ENCODE assay signal across 14 cellular contexts in the genomic region with DNA sequence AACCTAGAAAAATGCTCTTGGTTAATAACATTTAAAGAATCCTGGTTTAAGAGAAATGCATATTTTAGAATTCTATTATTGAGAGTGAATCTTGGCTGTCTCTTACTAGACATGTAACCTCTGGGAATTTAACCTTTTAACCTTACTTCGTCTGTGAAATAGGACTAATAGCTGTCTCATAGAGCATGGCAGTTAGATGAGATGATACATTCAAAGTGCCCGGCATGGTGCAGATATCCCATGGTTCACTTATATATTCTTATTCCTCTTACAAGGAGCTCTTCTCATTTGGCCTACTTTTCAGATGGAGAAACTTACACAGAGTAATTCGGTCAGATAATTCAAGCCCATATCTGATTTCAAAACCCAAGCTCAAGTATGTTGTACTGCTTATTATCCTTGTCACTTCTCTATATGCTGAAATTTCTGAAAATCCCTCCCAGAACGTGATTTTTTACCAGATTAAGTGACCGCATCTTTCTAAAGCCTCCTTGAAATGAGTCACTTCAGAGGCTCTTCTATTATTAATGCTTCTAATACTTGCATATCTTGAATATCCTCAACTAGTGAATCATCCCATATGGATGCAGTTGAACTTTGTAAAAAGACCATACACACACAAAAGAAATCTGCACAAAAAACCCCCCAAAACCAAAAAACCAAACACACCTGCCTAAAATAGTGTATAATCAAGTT. TPM values are rescaled to one million over a fixed set of nuclear protein-coding genes. Genes with fewer than 3 reads are reported as not detected.
DNase-seq lines count a peak whose midpoint lies in the region; ATAC-seq and TF ChIP-seq lines count a peak whose summit lies in the region.
"Had no signal": no experiment of that assay in that cellular context is flagged by ENCODE, and none has a peak within 500 bp of the region (broad histone marks: within the 10 kb centered on the region; RNA-seq: fewer than 3 reads in every experiment).

No MANE protein-coding gene starts in this region.

- peaks cover 37 to 40% of the 10 kb centered on the region in 2 donors for H3K4me1 Mint-ChIP-seq in natural killer cell
- peaks cover 28 to 33% of the 10 kb centered on the region in 2 donors for H3K4me1 Mint-ChIP-seq in natural killer cell treated with Interleukin-12 subunit alpha and Interleukin-12 subunit beta and Interleukin-15 and Interleukin-18, amount 100 ng/mL, for 72 hours (ENCODE audit: low read depth in 2 of 2)

- DNase-seq in natural killer cell (no peak), amniotic epithelial cell (ENCODE audit: low read depth) (peak; percentile 98), iris pigment epithelial cell (ENCODE audit: low read depth) (peak; percentile 96), HuH-7 (ENCODE audit: low spot score) (no peak), COR-L47 (lab: John Stamatoyannopoulos, UW) (no peak), NCI-H524 treated with DMSO at 0.1 percent for 48 hours (lab: John Stamatoyannopoulos, UW) (no peak), coronary artery (ENCODE audit: low spot score) (no peak)
- DNase-seq in natural killer cell treated with Interleukin-12 subunit alpha and Interleukin-12 subunit beta and Interleukin-15 and Interleukin-18, amount 100 ng/mL, for 72 hours (ENCODE audit: low spot score): no peak
- DNase-seq: hippocampal formation; naive thymus-derived CD8-positive, alpha-beta T cell; NCI-H1105; NCI-H2171 treated with DMSO at 0.1 percent for 48 hours; right cardiac atrium; stimulated activated CD4-positive, alpha-beta T cell treated with anti-CD3 and anti-CD28 coated beads, Interleukin-2, amount 100 ng/mL, for 48 hours had no signal

- no peaks in the 10 kb centered on the region for H3K27me3 Mint-ChIP-seq in natural killer cell (ENCODE audit: low read depth in 2 of 2)
- H3K27me3 Mint-ChIP-seq in natural killer cell treated with Interleukin-12 subunit alpha and Interleukin-12 subunit beta and Interleukin-15 and Interleukin-18, amount 100 ng/mL, for 72 hours: no peaks in the 10 kb centered on the region
- H3K27me3 Mint-ChIP-seq: naive thymus-derived CD8-positive, alpha-beta T cell had no signal

- H3K4me3 Mint-ChIP-seq in natural killer cell: no peak overlapping the region
- H3K4me3 Mint-ChIP-seq in natural killer cell treated with Interleukin-12 subunit alpha and Interleukin-12 subunit beta and Interleukin-15 and Interleukin-18, amount 100 ng/mL, for 72 hours: no peak overlapping the region

- no peak for TF ChIP-seq CTCF in natural killer cell (IDR thresholded peaks at IDR 0.05)
- no peak for TF ChIP-seq CTCF in coronary artery (IDR thresholded peaks at IDR 0.05)

- ATAC-seq in natural killer cell: no peak
- ATAC-seq in natural killer cell treated with Interleukin-12 subunit alpha and Interleukin-12 subunit beta and Interleukin-15 and Interleukin-18, amount 100 ng/mL, for 72 hours: no peak
- ATAC-seq: naive thymus-derived CD8-positive, alpha-beta T cell; right cardiac atrium had no signal

- no peak overlapping the region for H3K27ac ChIP-seq in coronary artery

- peak overlapping the region; percentile 25 to 29 for H3K27ac Mint-ChIP-seq in natural killer cell
- H3K27ac Mint-ChIP-seq in natural killer cell treated with Interleukin-12 subunit alpha and Interleukin-12 subunit beta and Interleukin-15 and Interleukin-18, amount 100 ng/mL, for 72 hours: peak overlapping the region in 1 of 2 donors; percentile 60

- intact Hi-C loops in natural killer cell (cut with micrococcal nuclease): no loop called here

- H3K9me3 Mint-ChIP-seq in natural killer cell: no peaks in the 10 kb centered on the region
- H3K9me3 Mint-ChIP-seq in natural killer cell treated with Interleukin-12 subunit alpha and Interleukin-12 subunit beta and Interleukin-15 and Interleukin-18, amount 100 ng/mL, for 72 hours: no peaks in the 10 kb centered on the region
- H3K9me3 Mint-ChIP-seq: naive thymus-derived CD8-positive, alpha-beta T cell had no signal

- no peak overlapping the region for H3K4me3 ChIP-seq in coronary artery

- H3K36me3 Mint-ChIP-seq in natural killer cell: peaks cover 8% of the 10 kb centered on the region
- peaks cover 30% of the 10 kb centered on the region for H3K36me3 Mint-ChIP-seq in natural killer cell treated with Interleukin-12 subunit alpha and Interleukin-12 subunit beta and Interleukin-15 and Interleukin-18, amount 100 ng/mL, for 72 hours

RNA-seq across cellular contexts. Expression of gene CDKN2AIP, which starts 4.9 kb away (rescaled TPM):
- total RNA-seq in natural killer cell: 10 to 100 TPM; 24.2 to 27.3 (median 25.7) TPM
- 10 to 100 TPM; 22.0 to 22.7 TPM for total RNA-seq in natural killer cell treated with Interleukin-12 subunit alpha and Interleukin-12 subunit beta and Interleukin-15 and Interleukin-18, amount 100 ng/mL, for 72 hours

RNA-seq across cellular contexts. Expression of gene ING2, which starts 55.5 kb away (rescaled TPM):
- 10 to 100 TPM in 2 of 3 donors, 1 to 10 TPM in 1; 7.2 to 17.1 (median 10.9) TPM for total RNA-seq in natural killer cell
- 1 to 10 TPM; 6.3 to 7.7 TPM for total RNA-seq in natural killer cell treated with Interleukin-12 subunit alpha and Interleukin-12 subunit beta and Interleukin-15 and Interleukin-18, amount 100 ng/mL, for 72 hours

Comparison
In these comparisons a context has a peak if more than half of its experiments do, and no peak if none do; other contexts are left out.
1. DNase-seq: peak in amniotic epithelial cell (single experiment) and iris pigment epithelial cell (single experiment); none in natural killer cell (single experiment), natural killer cell treated with Interleukin-12 subunit alpha and Interleukin-12 subunit beta and Interleukin-15 and Interleukin-18, amount 100 ng/mL, for 72 hours (single experiment), HuH-7 (single experiment), COR-L47 (single experiment), NCI-H524 treated with DMSO at 0.1 percent for 48 hours (single experiment) and coronary artery (single experiment).